In genomic region chr16:23155445-23156049, GRCh38 we compare ENCODE assay signal across 11 cellular contexts. TPM values are rescaled to one million over a fixed set of nuclear protein-coding genes. Genes with fewer than 3 reads are reported as not detected.
A peak's percentile ranks its signal among the peaks of the same experiment; 100 is the strongest.
DNase-seq lines count a peak whose midpoint lies in the region; ATAC-seq and TF ChIP-seq lines count a peak whose summit lies in the region.
"Had no signal": no experiment of that assay in that cellular context is flagged by ENCODE, and none has a peak within 500 bp of the region (broad histone marks: within the 10 kb centered on the region; RNA-seq: fewer than 3 reads in every experiment).

No MANE protein-coding gene starts in this region.

- H3K4me3 ChIP-seq in OCI-LY1 (ENCODE audit: low read depth, low read length, poor library complexity, severe bottlenecking) = no peak overlapping the region
- H3K4me3 ChIP-seq: BLaER1 had no signal

- H3K36me3 ChIP-seq in OCI-LY1 (ENCODE audit: insufficient read depth, low read length) = no peaks in the 10 kb centered on the region
- H3K36me3 ChIP-seq: BLaER1, neutrophil had no signal

- no peak overlapping the region for H3K4me3 Mint-ChIP-seq in endothelial cell (ENCODE audit: unreplicated experiment)
- no peak overlapping the region for H3K4me3 Mint-ChIP-seq in progenitor cell of endocrine pancreas (ENCODE audit: low read depth)

- H3K9ac ChIP-seq in OCI-LY1 (ENCODE audit: low read length) = no peak overlapping the region
- H3K9ac ChIP-seq: BLaER1 had no signal

- H4K20me1 ChIP-seq in OCI-LY1 (ENCODE audit: insufficient read depth, low read length) = no peaks in the 10 kb centered on the region
- H4K20me1 ChIP-seq: BLaER1 had no signal

- H3K36me3 Mint-ChIP-seq in endothelial cell (ENCODE audit: low read depth, unreplicated experiment) (no peaks in the 10 kb centered on the region), progenitor cell of endocrine pancreas (ENCODE audit: insufficient read depth) (no peaks in the 10 kb centered on the region)

- H3K9me3 ChIP-seq in OCI-LY1 (ENCODE audit: low read length) = no peaks in the 10 kb centered on the region
- H3K9me3 ChIP-seq: BLaER1, neutrophil had no signal

- H3K4me1 ChIP-seq in OCI-LY1 (ENCODE audit: insufficient read depth, low read length, severe bottlenecking) = no peaks in the 10 kb centered on the region

- no peaks in the 10 kb centered on the region for H3K79me2 ChIP-seq in OCI-LY1 (ENCODE audit: insufficient read depth, low read length)

- no peaks in the 10 kb centered on the region for H3K9me2 ChIP-seq in OCI-LY1 (ENCODE audit: low read depth, low read length)

- peaks cover 2% of the 10 kb centered on the region for H3K27me3 Mint-ChIP-seq in endothelial cell (ENCODE audit: unreplicated experiment)
- peaks cover 41% of the 10 kb centered on the region for H3K27me3 Mint-ChIP-seq in progenitor cell of endocrine pancreas

- H3K9me3 Mint-ChIP-seq in endothelial cell (ENCODE audit: unreplicated experiment) (no peaks in the 10 kb centered on the region), progenitor cell of endocrine pancreas (ENCODE audit: low read depth) (no peaks in the 10 kb centered on the region)

- no peaks in the 10 kb centered on the region; the same call in 1 of the 2 replicates for H3K27me3 ChIP-seq in OCI-LY1 (ENCODE audit: insufficient read depth, low read length)
- H3K27me3 ChIP-seq: BLaER1 had no signal

- H3K4me1 Mint-ChIP-seq in endothelial cell (ENCODE audit: unreplicated experiment) = peaks cover 6% of the 10 kb centered on the region
- no peaks in the 10 kb centered on the region for H3K4me1 Mint-ChIP-seq in progenitor cell of endocrine pancreas (ENCODE audit: low read depth)

- H3K27ac ChIP-seq in OCI-LY1 (ENCODE audit: low read depth, low read length, poor library complexity, severe bottlenecking) = no peak overlapping the region
- H3K27ac ChIP-seq: BLaER1, neutrophil had no signal

- no peaks in the 10 kb centered on the region for H3F3A ChIP-seq in OCI-LY1 (ENCODE audit: insufficient read depth, low read length)

- H3K4me2 ChIP-seq in OCI-LY1 (ENCODE audit: low read length) = no peak overlapping the region
- H3K4me2 ChIP-seq: BLaER1 had no signal

- peak; percentile 43 for DNase-seq in NCI-H82 (lab: John Stamatoyannopoulos, UW)
- no peak for DNase-seq in NCI-H82 treated with DMSO at 0.1 percent for 48 hours (lab: John Stamatoyannopoulos, UW; ENCODE audit: unreplicated experiment)
- DNase-seq in endothelial cell (ENCODE audit: low spot score) = peak; percentile 25
- no peak for DNase-seq in progenitor cell of endocrine pancreas (ENCODE audit: low spot score, unreplicated experiment)
- DNase-seq in NCI-H1930 (lab: John Stamatoyannopoulos, UW) = no peak
- DNase-seq in SHP77 (lab: John Stamatoyannopoulos, UW) = no peak

- TF ChIP-seq CTCF in OCI-LY1 (IDR thresholded peaks at IDR 0.05; ENCODE audit: low read length) = peak; percentile 67
- TF ChIP-seq CTCF in endothelial cell (IDR thresholded peaks at IDR 0.05; ENCODE audit: unreplicated experiment) = no peak
- peak; percentile 32 for TF ChIP-seq CTCF in progenitor cell of endocrine pancreas (IDR thresholded peaks at IDR 0.05; ENCODE audit: unreplicated experiment)

- H3K27ac Mint-ChIP-seq in endothelial cell (ENCODE audit: unreplicated experiment) = no peak overlapping the region
- H3K27ac Mint-ChIP-seq in progenitor cell of endocrine pancreas = no peak overlapping the region

- no peak overlapping the region for H2AFZ ChIP-seq in OCI-LY1 (ENCODE audit: low read length)

- no peak for ATAC-seq in GM18520 (IDR thresholded peaks at IDR 0.05; ENCODE audit: unreplicated experiment)

RNA-seq across cellular contexts. Expression of gene USP31, which starts 6.3 kb away (rescaled TPM):
- 32.0 TPM for total RNA-seq in endothelial cell (ENCODE audit: unreplicated experiment)
- total RNA-seq in progenitor cell of endocrine pancreas = 10.5 and 11.7 TPM in 2 replicates

RNA-seq across cellular contexts. Expression of gene SCNN1G, which starts 27.0 kb away (rescaled TPM):
- total RNA-seq in endothelial cell (ENCODE audit: unreplicated experiment) = not detected
- 1.2 and 1.5 TPM in 2 replicates for total RNA-seq in progenitor cell of endocrine pancreas
- total RNA-seq: fibroblast of lung had no signal

Comparison
In these comparisons a context has a peak if more than half of its experiments do, and no peak if none do; other contexts are left out.
1. DNase-seq: peak in NCI-H82 (single experiment) and endothelial cell (single experiment); none in NCI-H82 treated with DMSO at 0.1 percent for 48 hours (single experiment), progenitor cell of endocrine pancreas (single experiment), NCI-H1930 (0 of 2) and SHP77 (0 of 2).